9 cellular contexts compared by ENCODE assay signal in genomic region chr17:40582328-40582901, GRCh38. TPM values are rescaled to one million over a fixed set of nuclear protein-coding genes. Genes with fewer than 3 reads are reported as not detected.
DNase-seq lines count a peak whose midpoint lies in the region; ATAC-seq, FAIRE-seq and TF ChIP-seq lines count a peak whose summit lies in the region.
"Had no signal": no experiment of that assay in that cellular context is flagged by ENCODE, and none has a peak within 500 bp of the region (broad histone marks: within the 10 kb centered on the region; RNA-seq: fewer than 3 reads in every experiment).

No MANE protein-coding gene starts in this region.

- peaks cover 21% of the 10 kb centered on the region for H3K9me3 Mint-ChIP-seq in activated T-cell treated with anti-CD3 and anti-CD28 coated beads, Interleukin-2, amount 50 U/mL, for 4 hours

- TF ChIP-seq CTCF in left lung (IDR thresholded peaks at IDR 0.05), result no peak

- no peak for FAIRE-seq in H54 (lab: Jason Lieb, UNC)

- no peak overlapping the region for H3K4me3 ChIP-seq in left lung

- peaks cover 0 to 9% of the 10 kb centered on the region in 2 donors for H3K9me3 ChIP-seq in left lung

- H3K27me3 Mint-ChIP-seq in activated T-cell treated with anti-CD3 and anti-CD28 coated beads, Interleukin-2, amount 50 U/mL, for 4 hours (ENCODE audit: low read depth), result no peaks in the 10 kb centered on the region

- H3K4me1 Mint-ChIP-seq in activated T-cell treated with anti-CD3 and anti-CD28 coated beads, Interleukin-2, amount 50 U/mL, for 4 hours (ENCODE audit: low read depth), result peaks cover 86% of the 10 kb centered on the region
- H3K4me1 Mint-ChIP-seq: nephron had no signal

- peaks cover 0 to 14% of the 10 kb centered on the region in 2 donors for H3K4me1 ChIP-seq in left lung

- ATAC-seq in HG03066 (IDR thresholded peaks at IDR 0.05; ENCODE audit: low read depth, unreplicated experiment) (peak; percentile 89), left lung (peak; percentile 64)
- peak; percentile 52 to 60 for ATAC-seq in activated T-cell treated with anti-CD3 and anti-CD28 coated beads, Interleukin-2, amount 50 U/mL, for 4 hours

- peaks cover 5% of the 10 kb centered on the region for H3K36me3 Mint-ChIP-seq in activated T-cell treated with anti-CD3 and anti-CD28 coated beads, Interleukin-2, amount 50 U/mL, for 4 hours (ENCODE audit: insufficient read depth)

- intact Hi-C loops in left lung (cut with DNase I), result no loop called here

- no peak for TF ChIP-seq POLR2A in H54 (IDR thresholded peaks at IDR 0.05; ENCODE audit: low read depth, low read length)

- H3K27ac ChIP-seq in left lung, result peak overlapping the region in 1 of 2 donors; percentile 64

- no peaks in the 10 kb centered on the region for H3K27me3 ChIP-seq in left lung

- H3K36me3 ChIP-seq in left lung, result no peaks in the 10 kb centered on the region

- H3K4me3 Mint-ChIP-seq in activated T-cell treated with anti-CD3 and anti-CD28 coated beads, Interleukin-2, amount 50 U/mL, for 4 hours, result peak overlapping the region; percentile 14
- H3K4me3 Mint-ChIP-seq: nephron had no signal

- peak; percentile 57 for DNase-seq in activated T-cell treated with anti-CD3 and anti-CD28 coated beads for 1 hour (ENCODE audit: low read depth)
- DNase-seq in activated T-cell treated with anti-CD3 and anti-CD28 coated beads for 4 hours, result no peak
- DNase-seq in NCI-H2196 treated with DMSO at 0.1 percent for 48 hours (lab: John Stamatoyannopoulos, UW; ENCODE audit: unreplicated experiment), result peak; percentile 12
- peak; percentile 53 for DNase-seq in activated T-cell treated with anti-CD3 and anti-CD28 coated beads, Interleukin-2, amount 50 U/mL, for 4 hours
- DNase-seq in left lung, result peak in 1 of 2 donors; percentile 47
- DNase-seq in H54 (ENCODE audit: insufficient read length, low spot score), result no peak
- no peak for DNase-seq in superior temporal gyrus (ENCODE audit: extremely low spot score)

RNA-seq across cellular contexts. Expression of gene CCR7, which starts 17.1 kb away (rescaled TPM):
- total RNA-seq in activated T-cell treated with anti-CD3 and anti-CD28 coated beads, Interleukin-2, amount 50 U/mL, for 4 hours, result 100 to 1,000 TPM in 2 of 3 donors, 10 to 100 TPM in 1; 77.3 to 109 (median 108) TPM
- 1 to 10 TPM in 1 of 2 donors, under 1 TPM in 1; 0.35 to 1.6 TPM for total RNA-seq in left lung

Comparison
In these comparisons a context has a peak if more than half of its experiments do, and no peak if none do; other contexts are left out.
1. DNase-seq: peak in activated T-cell treated with anti-CD3 and anti-CD28 coated beads for 1 hour (single experiment), NCI-H2196 treated with DMSO at 0.1 percent for 48 hours (single experiment) and activated T-cell treated with anti-CD3 and anti-CD28 coated beads, Interleukin-2, amount 50 U/mL, for 4 hours (single experiment); none in activated T-cell treated with anti-CD3 and anti-CD28 coated beads for 4 hours (single experiment), H54 (single experiment) and superior temporal gyrus (single experiment).
2. RNA of gene CCR7, which starts 17.1 kb away (total RNA-seq): 77.3 to 109 TPM in activated T-cell treated with anti-CD3 and anti-CD28 coated beads, Interleukin-2, amount 50 U/mL, for 4 hours; 0.35 to 1.6 TPM in left lung; every median in the first group is over 10 times any median in the second.
3. Peak in every context shown above with its lines, with median percentiles within 50 percentile points of each other: ATAC-seq.